In the genomic region with DNA sequence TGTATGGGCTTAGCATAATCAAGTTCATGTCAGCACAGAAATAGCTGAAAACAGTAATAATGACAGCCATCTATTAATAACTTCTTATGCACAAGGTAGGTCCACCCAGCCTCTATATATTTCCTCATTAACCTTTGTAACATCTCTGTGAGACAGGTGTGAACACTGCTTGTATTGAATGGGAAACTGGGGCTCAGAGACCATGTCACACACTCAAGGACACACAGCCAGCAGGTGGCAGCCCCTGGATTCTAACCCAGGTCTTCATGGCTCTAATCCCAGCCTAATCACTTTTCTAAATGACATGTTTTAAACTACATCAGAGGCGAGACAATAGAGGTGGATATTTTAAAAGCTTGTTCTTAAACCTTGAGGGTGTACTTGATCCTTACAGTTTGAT, we compare ENCODE assay signal across 21 cellular contexts.
DNase-seq lines count a peak whose midpoint lies in the region; ATAC-seq and TF ChIP-seq lines count a peak whose summit lies in the region.
"Had no signal": no experiment of that assay in that cellular context is flagged by ENCODE, and none has a peak within 500 bp of the region (broad histone marks: within the 10 kb centered on the region; RNA-seq: fewer than 3 reads in every experiment).

No MANE protein-coding gene starts in this region.

- no peak for ATAC-seq in activated CD8-positive, alpha-beta T cell treated with anti-CD3 and anti-CD28 coated beads for 36 hours
- no peak for ATAC-seq in activated CD8-positive, alpha-beta T cell treated with anti-CD3 and anti-CD28 coated beads, Interleukin-2, amount 10 ng/mL, durations not matched to agents 7 days and 5 days
- no peak for ATAC-seq in gastroesophageal sphincter
- ATAC-seq: activated CD4-positive, CD25-positive, alpha-beta regulatory T cell treated with anti-CD3 and anti-CD28 coated beads, Interleukin-2, amount 50 U/mL, for 24 hours; activated T-cell treated with anti-CD3 and anti-CD28 coated beads, Interleukin-2, amount 50 U/mL, for 4 hours; T-cell had no signal

- no peak overlapping the region for H3K27ac ChIP-seq in OCI-LY7 (ENCODE audit: low read depth, low read length, poor library complexity, severe bottlenecking)
- no peak overlapping the region for H3K27ac ChIP-seq in gastroesophageal sphincter
- H3K27ac ChIP-seq: breast epithelium, GM23248, SJSA1, stomach, tibial artery had no signal

- H3K4me1 Mint-ChIP-seq in activated CD8-positive, alpha-beta T cell treated with anti-CD3 and anti-CD28 coated beads for 36 hours (ENCODE audit: low read depth): peaks cover 16% of the 10 kb centered on the region
- peaks cover 6% of the 10 kb centered on the region for H3K4me1 Mint-ChIP-seq in activated CD8-positive, alpha-beta T cell treated with anti-CD3 and anti-CD28 coated beads, Interleukin-2, amount 10 ng/mL, durations not matched to agents 7 days and 5 days (ENCODE audit: low read depth)

- H3K9me3 ChIP-seq in OCI-LY7 (ENCODE audit: low read length) (no peaks in the 10 kb centered on the region), gastroesophageal sphincter (peaks cover 0 to 9% (median 0%) of the 10 kb centered on the region in 3 donors)
- H3K9me3 ChIP-seq: SJSA1 had no signal

- TF ChIP-seq EP300 in gastroesophageal sphincter (IDR thresholded peaks at IDR 0.05): no peak

- no peak overlapping the region for H3K27ac Mint-ChIP-seq in activated CD8-positive, alpha-beta T cell treated with anti-CD3 and anti-CD28 coated beads for 36 hours
- H3K27ac Mint-ChIP-seq in activated CD8-positive, alpha-beta T cell treated with anti-CD3 and anti-CD28 coated beads, Interleukin-2, amount 10 ng/mL, durations not matched to agents 7 days and 5 days: no peak overlapping the region
- H3K27ac Mint-ChIP-seq: T-cell had no signal

- H4K20me1 ChIP-seq in OCI-LY7 (ENCODE audit: insufficient read depth, low read length): no peaks in the 10 kb centered on the region

- H3K9me3 Mint-ChIP-seq in activated CD8-positive, alpha-beta T cell treated with anti-CD3 and anti-CD28 coated beads for 36 hours: peaks cover 6% of the 10 kb centered on the region
- no peaks in the 10 kb centered on the region for H3K9me3 Mint-ChIP-seq in activated CD8-positive, alpha-beta T cell treated with anti-CD3 and anti-CD28 coated beads, Interleukin-2, amount 10 ng/mL, durations not matched to agents 7 days and 5 days (ENCODE audit: insufficient read depth)

- H3K9me2 ChIP-seq in OCI-LY7 (ENCODE audit: insufficient read depth, low read length): no peaks in the 10 kb centered on the region

- 69 to 77% methylated on average over 1 of the region's 1 CpG for WGBS in gastroesophageal sphincter (ENCODE audit: low coverage in 1 of 2), 2 donors

- no peak overlapping the region for H2AFZ ChIP-seq in OCI-LY7 (ENCODE audit: low read length)
- H2AFZ ChIP-seq: GM23248 had no signal

- POLR2A ChIA-PET in activated CD8-positive, alpha-beta T cell treated with anti-CD3 and anti-CD28 coated beads for 36 hours (lab: Charles Lee): interaction anchor here (1.1 kb wide), 1 partner anchor 54 kb away, joined by 3 read pairs; no protein-coding TSS in a partner anchor
- POLR2A ChIA-PET in activated CD8-positive, alpha-beta T cell treated with anti-CD3 and anti-CD28 coated beads, Interleukin-2, amount 10 ng/mL, durations not matched to agents 7 days and 5 days (lab: Charles Lee): no interaction called here
- POLR2A ChIA-PET in OCI-LY7 (lab: Charles Lee): no interaction called here

- H3K27me3 ChIP-seq in GM06990 (replicated peaks; ENCODE audit: control insufficient read depth, insufficient read depth, low read length) (no peaks in the 10 kb centered on the region), gastroesophageal sphincter (no peaks in the 10 kb centered on the region)
- H3K27me3 ChIP-seq: breast epithelium, SJSA1, stomach, tibial artery had no signal

- no peaks in the 10 kb centered on the region for H3K79me2 ChIP-seq in OCI-LY7 (ENCODE audit: insufficient read depth, low read depth, low read length)

- H3K27me3 Mint-ChIP-seq in activated CD8-positive, alpha-beta T cell treated with anti-CD3 and anti-CD28 coated beads for 36 hours: peaks cover 6% of the 10 kb centered on the region
- H3K27me3 Mint-ChIP-seq in activated CD8-positive, alpha-beta T cell treated with anti-CD3 and anti-CD28 coated beads, Interleukin-2, amount 10 ng/mL, durations not matched to agents 7 days and 5 days (ENCODE audit: low read depth): no peaks in the 10 kb centered on the region
- H3K27me3 Mint-ChIP-seq: T-cell had no signal

- H3K36me3 ChIP-seq in GM06990 (ENCODE audit: control insufficient read depth, insufficient read depth, low read length): no peaks in the 10 kb centered on the region
- H3K36me3 ChIP-seq in OCI-LY7 (ENCODE audit: insufficient read depth, low read length): no peaks in the 10 kb centered on the region
- H3K36me3 ChIP-seq in gastroesophageal sphincter: no peaks in the 10 kb centered on the region
- H3K36me3 ChIP-seq: breast epithelium, SJSA1, tibial artery had no signal

- intact Hi-C loops in activated CD8-positive, alpha-beta T cell treated with anti-CD3 and anti-CD28 coated beads for 36 hours (cut with micrococcal nuclease): no loop called here
- intact Hi-C loops in OCI-LY7 (cut with micrococcal nuclease; ENCODE audit: unreplicated experiment): no loop called here

- H3K4me1 ChIP-seq in OCI-LY7 (ENCODE audit: insufficient read depth, low read length, poor library complexity, severe bottlenecking) (no peaks in the 10 kb centered on the region), gastroesophageal sphincter (peaks cover 0 to 10% (median 0%) of the 10 kb centered on the region in 3 donors)
- H3K4me1 ChIP-seq: breast epithelium, stomach, tibial artery had no signal

- H3K4me2 ChIP-seq in OCI-LY7 (ENCODE audit: low read length): no peak overlapping the region

- TF ChIP-seq POLR2A in gastroesophageal sphincter (IDR thresholded peaks at IDR 0.05): no peak

- no peak overlapping the region for H3K4me3 Mint-ChIP-seq in activated CD8-positive, alpha-beta T cell treated with anti-CD3 and anti-CD28 coated beads for 36 hours
- H3K4me3 Mint-ChIP-seq in activated CD8-positive, alpha-beta T cell treated with anti-CD3 and anti-CD28 coated beads, Interleukin-2, amount 10 ng/mL, durations not matched to agents 7 days and 5 days: no peak overlapping the region
- H3K4me3 Mint-ChIP-seq: activated T-cell treated with anti-CD3 and anti-CD28 coated beads, Interleukin-2, amount 50 U/mL, for 4 hours; T-cell had no signal

- no TSS peak for BruUV-seq in OCI-LY7 (replicated peaks; lab: Mats Ljungman, UMichigan)

- CTCF ChIA-PET in activated CD8-positive, alpha-beta T cell treated with anti-CD3 and anti-CD28 coated beads for 36 hours (lab: Charles Lee): interaction anchor here (1.3 kb wide), 1 partner anchor 415 kb away, joined by 4 read pairs; no protein-coding TSS in a partner anchor
- CTCF ChIA-PET in activated CD8-positive, alpha-beta T cell treated with anti-CD3 and anti-CD28 coated beads, Interleukin-2, amount 10 ng/mL, durations not matched to agents 7 days and 5 days (lab: Charles Lee): no interaction called here
- CTCF ChIA-PET in OCI-LY7 (lab: Charles Lee; ENCODE audit: unreplicated experiment): no interaction called here

- H3K4me3 ChIP-seq in GM06990 (replicated peaks; ENCODE audit: low read depth, low read length) (no peak overlapping the region), OCI-LY7 (ENCODE audit: low read depth, low read length, poor library complexity, severe bottlenecking) (no peak overlapping the region), fibroblast of villous mesenchyme (ENCODE audit: low read depth, low read length) (no peak overlapping the region), gastroesophageal sphincter (no peak overlapping the region)
- H3K4me3 ChIP-seq: breast epithelium, GM23248, SJSA1, stomach, tibial artery had no signal

- no peak for TF ChIP-seq CTCF in activated CD8-positive, alpha-beta T cell treated with anti-CD3 and anti-CD28 coated beads for 36 hours (IDR thresholded peaks at IDR 0.05)
- peak; percentile 15 for TF ChIP-seq CTCF in GM06990 (IDR thresholded peaks at IDR 0.05; ENCODE audit: insufficient read depth, low read length, poor library complexity, severe bottlenecking)
- peak; percentile 27; the same call in 1 of the 2 replicates for TF ChIP-seq CTCF in OCI-LY7 (conservative IDR thresholded peaks at IDR 0.05; ENCODE audit: low read length)
- TF ChIP-seq CTCF in fibroblast of villous mesenchyme (IDR thresholded peaks at IDR 0.05; ENCODE audit: insufficient read depth, low read depth, low read length): peak; percentile 7
- TF ChIP-seq CTCF in gastroesophageal sphincter (IDR thresholded peaks at IDR 0.05): no peak

- no peaks in the 10 kb centered on the region for H3K36me3 Mint-ChIP-seq in activated CD8-positive, alpha-beta T cell treated with anti-CD3 and anti-CD28 coated beads for 36 hours (ENCODE audit: low read depth)
- no peaks in the 10 kb centered on the region for H3K36me3 Mint-ChIP-seq in activated CD8-positive, alpha-beta T cell treated with anti-CD3 and anti-CD28 coated beads, Interleukin-2, amount 10 ng/mL, durations not matched to agents 7 days and 5 days (ENCODE audit: low read depth)
- H3K36me3 Mint-ChIP-seq: T-cell had no signal

- peak; percentile 15 for DNase-seq in activated CD8-positive, alpha-beta T cell treated with anti-CD3 and anti-CD28 coated beads for 36 hours
- no peak for DNase-seq in activated CD8-positive, alpha-beta T cell treated with anti-CD3 and anti-CD28 coated beads, Interleukin-2, amount 10 ng/mL, durations not matched to agents 7 days and 5 days
- DNase-seq in GM06990 (ENCODE audit: extremely low read depth, insufficient read length): no peak
- no peak for DNase-seq in OCI-LY7 (ENCODE audit: low spot score)
- DNase-seq in fibroblast of villous mesenchyme (ENCODE audit: low read depth): no peak
- no peak for DNase-seq in HUDEP-2 (lab: John Stamatoyannopoulos, UW; ENCODE audit: unreplicated experiment in 76 of 76)
- DNase-seq in activated CD8-positive, alpha-beta memory T cell treated with anti-CD3 and anti-CD28 coated beads, Interleukin-2, amount 50 U/mL, for 48 hours: no peak
- DNase-seq: activated T-cell treated with anti-CD3 and anti-CD28 coated beads, Interleukin-2, amount 50 U/mL, for 4 hours; C1 segment of cervical spinal cord; Calu3; glutamatergic neuron; GM23248; KG1; NCI-H187 treated with DMSO at 0.1 percent for 48 hours; stomach; T-cell; tibial artery had no signal

Comparison
In these comparisons a context has a peak if more than half of its experiments do, and no peak if none do; other contexts are left out.
1. CTCF ChIP-seq: peak in GM06990 (single experiment), OCI-LY7 (single experiment) and fibroblast of villous mesenchyme (single experiment); none in activated CD8-positive, alpha-beta T cell treated with anti-CD3 and anti-CD28 coated beads for 36 hours (single experiment) and gastroesophageal sphincter (0 of 4).